ENCODE assay signal across 8 cellular contexts in genomic region chr19:49665301-49666119, GRCh38. TPM values are rescaled to one million over a fixed set of nuclear protein-coding genes. Genes with fewer than 3 reads are reported as not detected.
A peak's percentile ranks its signal among the peaks of the same experiment; 100 is the strongest.
DNase-seq lines count a peak whose midpoint lies in the region; ATAC-seq and TF ChIP-seq lines count a peak whose summit lies in the region.

Gene BCL2L12, plus strand, starts transcription at chr19:49665933. Its CDS starts 760 bp downstream, at chr19:49666693.
Gene IRF3, minus strand, starts transcription at chr19:49665857. Its CDS starts 1,019 bp downstream, at chr19:49664838.

- in situ Hi-C loops in GM13977 (cut with MboI; ENCODE audit: low pct_unique_long_range_greater_than_20kb, low sequenced_read_pairs, unreplicated experiment): no loop called here

- DNase-seq in GM13977 (ENCODE audit: low spot score) (peak; percentile 99), NCI-H187 (lab: John Stamatoyannopoulos, UW) (peak; percentile 73 to 94), T-helper 17 cell (peak; percentile 98 to 100 (median 98)), amniotic stem cell (lab: John Stamatoyannopoulos, UW) (peak; percentile 92), heart right ventricle (peak; percentile 97 to 98), posterior vena cava (ENCODE audit: low spot score) (peak; percentile 100), upper lobe of right lung (peak; percentile 98)

- H3K36me3 Mint-ChIP-seq in T-helper 17 cell (ENCODE audit: low read depth): peaks cover 10% of the 10 kb centered on the region

- H3K4me3 ChIP-seq in heart right ventricle (peak within 1 kb of the TSS; percentile 50 to 94 (median 78)), upper lobe of right lung (peak within 1 kb of the TSS; percentile 94)

- no peaks in the 10 kb centered on the region for H3K27me3 Mint-ChIP-seq in T-helper 17 cell

- H3K27me3 ChIP-seq in heart right ventricle: no peaks in the 10 kb centered on the region
- H3K27me3 ChIP-seq in upper lobe of right lung: no peaks in the 10 kb centered on the region

- H3K4me1 Mint-ChIP-seq in T-helper 17 cell: peaks cover 46% of the 10 kb centered on the region

- H3K9me3 ChIP-seq in T-helper 17 cell (ENCODE audit: control insufficient read depth, low read length, poor library complexity, severe bottlenecking): no peaks in the 10 kb centered on the region
- no peaks in the 10 kb centered on the region for H3K9me3 ChIP-seq in heart right ventricle
- H3K9me3 ChIP-seq in upper lobe of right lung: no peaks in the 10 kb centered on the region

- H3K27ac Mint-ChIP-seq in T-helper 17 cell: peak within 1 kb of the TSS; percentile 100

- TF ChIP-seq CTCF in GM13977 (IDR thresholded peaks at IDR 0.05; ENCODE audit: extremely low read depth, insufficient read depth, missing control alignments): no peak
- no peak for TF ChIP-seq CTCF in heart right ventricle (IDR thresholded peaks at IDR 0.05)
- TF ChIP-seq CTCF in upper lobe of right lung (IDR thresholded peaks at IDR 0.05): no peak

- H3K36me3 ChIP-seq in heart right ventricle (peaks cover 0 to 46% (median 8%) of the 10 kb centered on the region in 9 donors), upper lobe of right lung (peaks cover 24% of the 10 kb centered on the region)

- WGBS in heart right ventricle, 2 donors: 0% methylated on average over 52 of the region's 52 CpGs

- H3K27ac ChIP-seq in heart right ventricle: peak within 1 kb of the TSS; percentile 55 to 92 (median 89)
- peak within 1 kb of the TSS; percentile 76 for H3K27ac ChIP-seq in upper lobe of right lung

- peak; percentile 75 for ATAC-seq in HG02852 (IDR thresholded peaks at IDR 0.05; ENCODE audit: unreplicated experiment)
- peak; percentile 84 for ATAC-seq in T-helper 17 cell
- ATAC-seq in heart right ventricle: peak; percentile 88 to 97 (median 94)
- peak; percentile 90 for ATAC-seq in upper lobe of right lung

- H3K4me3 Mint-ChIP-seq in T-helper 17 cell: peak within 1 kb of the TSS; percentile 100

- intact Hi-C loops in heart right ventricle (cut with DNase I) (loop anchor here in 4 of 10 donors (1.0 to 5.0 kb wide), 3 partner anchors 73 to 83 kb away; partner anchors contain the start of genes PRR12 (in 2 of the 4), NOSIP (in 1 of the 4) and PRRG2 (in 1 of the 4)), posterior vena cava (cut with DNase I) (loop anchor here in 1 of 2 donors (10.0 kb wide), 1 partner anchor 151 kb away; the partner anchor contains the start of gene FCGRT), upper lobe of right lung (cut with DNase I) (no loop called here)

- H3K4me1 ChIP-seq in heart right ventricle: peaks cover 10 to 31% (median 19%) of the 10 kb centered on the region in 9 donors
- H3K4me1 ChIP-seq in upper lobe of right lung: peaks cover 16% of the 10 kb centered on the region

RNA-seq across cellular contexts. Expression of gene BCL2L12, which starts in this region (rescaled TPM):
- total RNA-seq in T-helper 17 cell (10 to 100 TPM; 10.2 to 15.6 TPM), heart right ventricle (10 to 100 TPM in 5 of 10 donors, 1 to 10 TPM in 5; 7.8 to 14.6 (median 9.8) TPM), posterior vena cava (1 to 10 TPM; 8.5 to 9.3 TPM), upper lobe of right lung (15.8 TPM)
- polyA plus RNA-seq in heart right ventricle: 10 to 100 TPM in 1 of 2 donors, 1 to 10 TPM in 1; 8.6 to 19.6 TPM

RNA-seq across cellular contexts. Expression of gene IRF3, which starts in this region (rescaled TPM):
- total RNA-seq in T-helper 17 cell (100 to 1,000 TPM; 162 to 181 TPM), heart right ventricle (10 to 100 TPM; 22.3 to 39.4 (median 24.7) TPM), posterior vena cava (10 to 100 TPM; 40.6 to 50.9 TPM), upper lobe of right lung (86.4 TPM)
- 10 to 100 TPM; 67.8 to 84.2 TPM for polyA plus RNA-seq in heart right ventricle

Comparison
In these comparisons a context has a peak if more than half of its experiments do, and no peak if none do; other contexts are left out.
1. Peak in every context shown above with its lines: DNase-seq, ATAC-seq, H3K4me3 ChIP-seq and H3K27ac ChIP-seq.